33 cellular contexts compared by ENCODE assay signal in the genomic region with DNA sequence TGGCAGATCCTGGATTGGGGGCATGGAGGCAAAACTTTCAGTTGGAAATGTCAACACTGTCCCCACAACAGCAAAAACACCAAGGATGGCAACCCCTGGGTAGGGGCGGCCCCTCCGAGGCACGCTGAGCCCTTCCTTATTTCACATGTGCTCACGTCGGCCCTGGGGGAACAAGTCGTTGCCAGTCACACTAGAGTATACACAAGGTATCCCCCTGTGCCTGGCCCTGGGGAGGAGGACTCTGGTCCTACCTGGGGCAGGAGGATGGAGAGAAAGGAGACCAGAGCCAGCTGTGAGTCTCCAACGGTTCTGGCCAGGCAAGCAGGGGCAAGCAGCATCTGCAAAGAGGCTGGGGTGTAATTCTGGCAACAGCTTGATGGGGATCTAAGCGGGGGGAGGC.
"Had no signal": no experiment of that assay in that cellular context is flagged by ENCODE, and none has a peak within 500 bp of the region (broad histone marks: within the 10 kb centered on the region; RNA-seq: fewer than 3 reads in every experiment).

No MANE protein-coding gene starts in this region.

- H3K36me3 ChIP-seq: adrenal gland, brain microvascular endothelial cell, breast epithelium had no signal

- H3K4me3 ChIP-seq: adrenal gland, body of pancreas, breast epithelium had no signal

- H3K27me3 ChIP-seq: adrenal gland, body of pancreas, brain microvascular endothelial cell, breast epithelium had no signal

- FAIRE-seq: astrocyte, TTC549 had no signal

- H3K4me1 ChIP-seq: adrenal gland, body of pancreas, breast epithelium had no signal

- H3K27ac ChIP-seq: adrenal gland, body of pancreas, brain microvascular endothelial cell, breast epithelium, VCaP had no signal

- ATAC-seq: activated CD8-positive, alpha-beta T cell treated with anti-CD3 and anti-CD28 coated beads for 36 hours; activated naive CD4-positive, alpha-beta T cell treated with anti-CD3 and anti-CD28 coated beads, Interleukin-2, amount 50 U/mL, for 72 hours; activated T-cell treated with anti-CD3 and anti-CD28 coated beads, Interleukin-2, amount 50 U/mL, for 4 hours; activated T-cell treated with anti-CD3 and anti-CD28 coated beads, Interleukin-2, amount 50 U/mL, for 72 hours; activated T-helper 17 cell treated with anti-CD3 and anti-CD28 coated beads, Interleukin-2, amount 50 U/mL, for 72 hours; body of pancreas had no signal

- DNase-seq: activated B cell treated with CpG ODN at 0.5 μM for 24 hours; activated CD4-positive, alpha-beta memory T cell treated with anti-CD3 and anti-CD28 coated beads for 36 hours; activated CD4-positive, alpha-beta T cell treated with anti-CD3 and anti-CD28 coated beads for 4 hours; activated CD4-positive, alpha-beta T cell treated with anti-CD3 and anti-CD28 coated beads, Interleukin-2, amount 10 ng/mL, durations not matched to agents 24 days and 14 days; activated CD4-positive, alpha-beta T cell treated with anti-CD3 and anti-CD28 coated beads, Interleukin-2, amount 50 U/mL, for 1 hour; activated CD4-positive, alpha-beta T cell treated with anti-CD3 and anti-CD28 coated beads, Interleukin-2, amount 50 U/mL, for 4 hours; activated CD4-positive, CD25-positive, alpha-beta regulatory T cell treated with anti-CD3 and anti-CD28 coated beads, Interleukin-2, amount 50 U/mL, for 72 hours; activated CD8-positive, alpha-beta memory T cell treated with anti-CD3 and anti-CD28 coated beads, Interleukin-2, amount 50 U/mL, for 4 hours; activated CD8-positive, alpha-beta T cell treated with anti-CD3 and anti-CD28 coated beads for 36 hours; activated gamma-delta T cell treated with Interleukin-2 at 50 U/mL for 16 hours; activated naive CD4-positive, alpha-beta T cell; activated naive CD4-positive, alpha-beta T cell treated with anti-CD3 and anti-CD28 coated beads for 36 hours; activated naive CD4-positive, alpha-beta T cell treated with anti-CD3 and anti-CD28 coated beads, Interleukin-2, amount 50 U/mL, for 16 hours; activated naive CD8-positive, alpha-beta T cell treated with anti-CD3 and anti-CD28 coated beads for 36 hours; activated T-cell treated with anti-CD3 and anti-CD28 coated beads for 4 hours; activated T-cell treated with anti-CD3 and anti-CD28 coated beads, Interleukin-2, amount 50 U/mL, for 1 hour; activated T-cell treated with anti-CD3 and anti-CD28 coated beads, Interleukin-2, amount 50 U/mL, for 4 hours; activated T-cell treated with anti-CD3 and anti-CD28 coated beads, Interleukin-2, amount 50 U/mL, for 72 hours; adrenal gland; amniotic stem cell; aorta; body of pancreas; brain microvascular endothelial cell; central memory CD4-positive, alpha-beta T cell; T-helper 1 cell; T-helper 2 cell; T-helper 9 cell had no signal

- H3K9me3 ChIP-seq: adrenal gland, body of pancreas had no signal
